In genomic region chr1:6358144-6358624, GRCh38 we compare ENCODE assay signal across 8 cellular contexts. TPM values are rescaled to one million over a fixed set of nuclear protein-coding genes. Genes with fewer than 3 reads are reported as not detected.
DNase-seq lines count a peak whose midpoint lies in the region; ATAC-seq and TF ChIP-seq lines count a peak whose summit lies in the region.

No MANE protein-coding gene starts in this region.

- H3K9me3 ChIP-seq in BLaER1 (no peaks in the 10 kb centered on the region), muscle layer of duodenum (ENCODE audit: control insufficient read depth in 1 of 2, low read length in 2 of 2) (no peaks in the 10 kb centered on the region), psoas muscle (no peaks in the 10 kb centered on the region)

- H3K27ac Mint-ChIP-seq in central memory CD8-positive, alpha-beta T cell (ENCODE audit: low read depth) = no peak overlapping the region

- intact Hi-C loops in psoas muscle (cut with DNase I) = no loop called here

- TF ChIP-seq CTCF in psoas muscle (IDR thresholded peaks at IDR 0.05) = no peak

- no peaks in the 10 kb centered on the region for H3K9me3 Mint-ChIP-seq in central memory CD8-positive, alpha-beta T cell

- peak overlapping the region; percentile 92 for H3K4me2 ChIP-seq in BLaER1

- peak overlapping the region; percentile 66 for H3K4me3 Mint-ChIP-seq in central memory CD8-positive, alpha-beta T cell

- 73 to 85% (median 84%) methylated on average over 10 of the region's 10 CpGs for WGBS in psoas muscle, 3 donors

- peak overlapping the region; percentile 82 for H3K27ac ChIP-seq in BLaER1
- H3K27ac ChIP-seq in muscle layer of duodenum (ENCODE audit: low read length) = peak overlapping the region; percentile 85
- no peak overlapping the region for H3K27ac ChIP-seq in psoas muscle

- no peaks in the 10 kb centered on the region for H3K36me3 ChIP-seq in BLaER1
- H3K36me3 ChIP-seq in muscle layer of duodenum (ENCODE audit: control insufficient read depth in 1 of 2, insufficient read depth in 2 of 2, low read length in 2 of 2) = no peaks in the 10 kb centered on the region
- H3K36me3 ChIP-seq in psoas muscle (ENCODE audit: insufficient read depth in 1 of 2, low read depth in 1 of 2) = no peaks in the 10 kb centered on the region

- ATAC-seq in central memory CD8-positive, alpha-beta T cell (replicated peaks; ENCODE audit: extremely low read depth, poor library complexity, severe bottlenecking) = no peak
- ATAC-seq in psoas muscle = no peak
- no peak for ATAC-seq in HG03139 (IDR thresholded peaks at IDR 0.05; ENCODE audit: unreplicated experiment)
- ATAC-seq in GM19467 (IDR thresholded peaks at IDR 0.05; ENCODE audit: unreplicated experiment) = no peak

- peak; percentile 82 for DNase-seq in HT1080 (ENCODE audit: low read depth)
- DNase-seq in central memory CD8-positive, alpha-beta T cell (ENCODE audit: low spot score in 2 of 2) = no peak
- DNase-seq in NCI-H446 (lab: John Stamatoyannopoulos, UW) = no peak
- no peak for DNase-seq in psoas muscle

- H3K4me3 ChIP-seq in BLaER1 (peak overlapping the region; percentile 30), muscle layer of duodenum (ENCODE audit: low read depth in 1 of 2, low read length in 2 of 2) (no peak overlapping the region), psoas muscle (no peak overlapping the region)

- H3K27me3 ChIP-seq in BLaER1 = no peaks in the 10 kb centered on the region
- H3K27me3 ChIP-seq in muscle layer of duodenum (ENCODE audit: low read depth, low read length) = no peaks in the 10 kb centered on the region
- no peaks in the 10 kb centered on the region for H3K27me3 ChIP-seq in psoas muscle (ENCODE audit: insufficient read depth in 3 of 3, low read length in 2 of 3)

- peaks cover 23% of the 10 kb centered on the region for H3K4me1 Mint-ChIP-seq in central memory CD8-positive, alpha-beta T cell

- H4K20me1 ChIP-seq in BLaER1 = peaks cover 35% of the 10 kb centered on the region; the same call in 1 of the 2 replicates

- H3K4me1 ChIP-seq in BLaER1 = peaks cover 60% of the 10 kb centered on the region
- H3K4me1 ChIP-seq in muscle layer of duodenum (ENCODE audit: control insufficient read depth in 1 of 2, insufficient read depth in 2 of 2, low read length in 2 of 2) = peaks cover 23 to 41% of the 10 kb centered on the region in 2 donors
- H3K4me1 ChIP-seq in psoas muscle = peaks cover 12% of the 10 kb centered on the region

- H3K9ac ChIP-seq in BLaER1 = peak overlapping the region; percentile 71

- peaks cover 4% of the 10 kb centered on the region for H3K36me3 Mint-ChIP-seq in central memory CD8-positive, alpha-beta T cell (ENCODE audit: insufficient read depth)

- H3K27me3 Mint-ChIP-seq in central memory CD8-positive, alpha-beta T cell = no peaks in the 10 kb centered on the region

RNA-seq across cellular contexts. Expression of gene ACOT7, which starts 35.4 kb away (rescaled TPM):
- 101 and 179 TPM in 2 replicates for total RNA-seq in HT1080 (2014; rRNA removed; shearing (Covaris generic))
- polyA plus RNA-seq in HT1080 (2015; cell fraction: cytosol; rRNA removed) = 251 and 252 TPM in 2 replicates
- polyA plus RNA-seq in HT1080 (2015; cell fraction: nucleus; rRNA removed) = 169 and 180 TPM in 2 replicates
- 1 to 10 TPM; 3.5 to 4.9 (median 4.0) TPM for total RNA-seq in psoas muscle
- polyA plus RNA-seq in psoas muscle = 10 to 100 TPM in 1 of 3 donors, 1 to 10 TPM in 2; 2.3 to 12.4 (median 4.9) TPM

Comparison
In these comparisons a context has a peak if more than half of its experiments do, and no peak if none do; other contexts are left out.
1. RNA of gene ACOT7, which starts 35.4 kb away (total RNA-seq): 101 to 179 TPM in HT1080; 3.5 to 4.9 TPM in psoas muscle; every median in the first group is over 10 times any median in the second.